25 cellular contexts compared by ENCODE assay signal in the genomic region with DNA sequence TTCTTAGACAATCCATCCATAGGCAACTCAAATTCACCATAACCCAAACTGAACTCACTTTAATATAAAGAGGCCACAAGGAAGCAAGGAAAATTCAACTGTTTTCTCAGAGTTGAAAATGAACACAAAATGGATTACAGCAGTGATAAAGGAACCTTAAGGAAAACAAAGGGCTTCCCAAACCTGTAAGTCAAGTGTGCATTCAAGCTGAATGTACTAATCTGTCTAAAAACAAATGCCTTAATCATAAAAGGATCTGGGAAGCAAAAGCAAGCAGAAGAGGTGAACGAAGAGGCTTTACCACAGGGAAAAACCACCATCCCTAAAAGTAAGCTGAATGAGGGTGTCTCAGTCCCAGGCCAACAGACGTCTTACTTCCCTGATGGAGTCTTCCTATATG.
"Had no signal": no experiment of that assay in that cellular context is flagged by ENCODE, and none has a peak within 500 bp of the region (broad histone marks: within the 10 kb centered on the region; RNA-seq: fewer than 3 reads in every experiment).

No MANE protein-coding gene starts in this region.

- H3K4me1 ChIP-seq: colonic mucosa had no signal

- H2AFZ ChIP-seq: hepatocyte had no signal

- H3K27ac ChIP-seq: colonic mucosa, dorsolateral prefrontal cortex, hepatocyte, lower lobe of right lung, psoas muscle, right atrium auricular region, SK-N-MC, transverse colon had no signal

- ATAC-seq: activated CD8-positive, alpha-beta T cell treated with anti-CD3 and anti-CD28 coated beads, Interleukin-2, amount 10 ng/mL, durations not matched to agents 7 days and 5 days; activated T-helper 17 cell treated with anti-CD3 and anti-CD28 coated beads, Interleukin-2, amount 50 U/mL, for 72 hours; effector memory CD8-positive, alpha-beta T cell; left lobe of liver; lower lobe of right lung; naive thymus-derived CD8-positive, alpha-beta T cell; psoas muscle had no signal

- H3K4me2 ChIP-seq: hepatocyte had no signal

- H3K9me3 Mint-ChIP-seq: activated T-helper 17 cell treated with anti-CD3 and anti-CD28 coated beads, Interleukin-2, amount 50 U/mL, for 72 hours; central memory CD8-positive, alpha-beta T cell; effector memory CD8-positive, alpha-beta T cell; immature natural killer cell; naive thymus-derived CD8-positive, alpha-beta T cell had no signal

- H3K27ac Mint-ChIP-seq: activated CD8-positive, alpha-beta T cell treated with anti-CD3 and anti-CD28 coated beads, Interleukin-2, amount 10 ng/mL, durations not matched to agents 7 days and 5 days; activated naive CD8-positive, alpha-beta T cell treated with anti-CD3 and anti-CD28 coated beads for 36 hours; activated T-helper 17 cell treated with anti-CD3 and anti-CD28 coated beads, Interleukin-2, amount 50 U/mL, for 72 hours had no signal

- H3K27me3 ChIP-seq: breast epithelium, colonic mucosa, dorsolateral prefrontal cortex, hepatocyte, right atrium auricular region, transverse colon had no signal

- H3K4me3 Mint-ChIP-seq: activated CD8-positive, alpha-beta T cell treated with anti-CD3 and anti-CD28 coated beads, Interleukin-2, amount 10 ng/mL, durations not matched to agents 7 days and 5 days; activated naive CD8-positive, alpha-beta T cell treated with anti-CD3 and anti-CD28 coated beads for 36 hours; activated T-helper 17 cell treated with anti-CD3 and anti-CD28 coated beads, Interleukin-2, amount 50 U/mL, for 72 hours; central memory CD8-positive, alpha-beta T cell; effector memory CD8-positive, alpha-beta T cell; immature natural killer cell had no signal

- DNase-seq: activated CD4-positive, alpha-beta T cell treated with anti-CD3 and anti-CD28 coated beads for 1 hour; activated CD4-positive, alpha-beta T cell treated with anti-CD3 and anti-CD28 coated beads, Interleukin-2, amount 50 U/mL, for 1 hour; activated CD8-positive, alpha-beta T cell treated with anti-CD3 and anti-CD28 coated beads, Interleukin-2, amount 10 ng/mL, durations not matched to agents 7 days and 5 days; activated naive CD8-positive, alpha-beta T cell treated with anti-CD3 and anti-CD28 coated beads for 36 hours; activated T-cell treated with anti-CD3 and anti-CD28 coated beads, Interleukin-2, amount 50 U/mL, for 1 hour; amniotic stem cell; colonic mucosa; dorsolateral prefrontal cortex; effector memory CD8-positive, alpha-beta T cell; foreskin melanocyte; glutamatergic neuron; immature natural killer cell; lower lobe of right lung; mesendoderm; naive thymus-derived CD8-positive, alpha-beta T cell; psoas muscle; stimulated activated CD4-positive, alpha-beta T cell treated with anti-CD3 and anti-CD28 coated beads, Interleukin-4, amount 100 ng/mL, for 24 hours; transverse colon had no signal

- H3K27me3 Mint-ChIP-seq: activated naive CD8-positive, alpha-beta T cell treated with anti-CD3 and anti-CD28 coated beads for 36 hours; activated T-helper 17 cell treated with anti-CD3 and anti-CD28 coated beads, Interleukin-2, amount 50 U/mL, for 72 hours; central memory CD8-positive, alpha-beta T cell; effector memory CD8-positive, alpha-beta T cell; naive thymus-derived CD8-positive, alpha-beta T cell had no signal

- H3K9me3 ChIP-seq: breast epithelium, colonic mucosa, lower lobe of right lung, psoas muscle, right atrium auricular region, transverse colon had no signal
